ENCODE assay signal across 17 cellular contexts in genomic region chr21:40563845-40564717, GRCh38.
"Had no signal": no experiment of that assay in that cellular context is flagged by ENCODE, and none has a peak within 500 bp of the region (broad histone marks: within the 10 kb centered on the region; RNA-seq: fewer than 3 reads in every experiment).

No MANE protein-coding gene starts in this region.

- FAIRE-seq: endothelial cell of umbilical vein had no signal

- H3K4me1 ChIP-seq: esophagus squamous epithelium, prostate gland, right atrium auricular region, transverse colon, vagina had no signal

- DNase-seq: activated CD4-positive, alpha-beta T cell treated with anti-CD3 and anti-CD28 coated beads, Interleukin-2, amount 50 U/mL, for 48 hours; activated gamma-delta T cell treated with Interleukin-2 at 50 U/mL for 16 hours; activated T-cell treated with anti-CD3 and anti-CD28 coated beads for 4 hours; effector CD8-positive, alpha-beta T cell; esophagus squamous epithelium; hippocampal formation; naive B cell; small intestine; stimulated activated CD4-positive, alpha-beta T cell treated with anti-CD3 and anti-CD28 coated beads, Interleukin-15, amount 100 ng/mL, for 24 hours; stimulated activated CD4-positive, alpha-beta T cell treated with anti-CD3 and anti-CD28 coated beads, Interleukin-2, amount 100 ng/mL, for 48 hours; T-helper 2 cell; transverse colon; WERI-Rb-1 had no signal

- H3K4me3 ChIP-seq: esophagus squamous epithelium, prostate gland, right atrium auricular region, transverse colon, vagina had no signal

- H3K27me3 ChIP-seq: esophagus squamous epithelium, right atrium auricular region, transverse colon, vagina had no signal

- H3K27ac ChIP-seq: esophagus squamous epithelium, prostate gland, right atrium auricular region, transverse colon, vagina, WERI-Rb-1 had no signal

- H3K36me3 ChIP-seq: esophagus squamous epithelium, prostate gland, right atrium auricular region, transverse colon, vagina, WERI-Rb-1 had no signal

- H3K9me3 ChIP-seq: esophagus squamous epithelium, prostate gland, right atrium auricular region, transverse colon, vagina had no signal
